Comparison of ENCODE assay signal across 8 cellular contexts in genomic region chr14:94025720-94026119, GRCh38. TPM values are rescaled to one million over a fixed set of nuclear protein-coding genes. Genes with fewer than 3 reads are reported as not detected.
DNase-seq lines count a peak whose midpoint lies in the region; ATAC-seq and TF ChIP-seq lines count a peak whose summit lies in the region.
"Had no signal": no experiment of that assay in that cellular context is flagged by ENCODE, and none has a peak within 500 bp of the region (broad histone marks: within the 10 kb centered on the region; RNA-seq: fewer than 3 reads in every experiment).

No MANE protein-coding gene starts in this region.

- no peak overlapping the region for H3K27ac Mint-ChIP-seq in activated naive CD4-positive, alpha-beta T cell treated with anti-CD3 and anti-CD28 coated beads, Interleukin-2, amount 50 U/mL, for 24 hours

- no peaks in the 10 kb centered on the region for H3K36me3 ChIP-seq in thymus (ENCODE audit: control insufficient read depth, insufficient read depth)
- H3K36me3 ChIP-seq: SJCRH30 had no signal

- H3K4me3 ChIP-seq in fibroblast of mammary gland (ENCODE audit: control insufficient read depth, low read depth, low read length) (peak overlapping the region; percentile 46), thymus (ENCODE audit: low read length) (peak overlapping the region; percentile 56)

- H3K27me3 Mint-ChIP-seq in activated naive CD4-positive, alpha-beta T cell treated with anti-CD3 and anti-CD28 coated beads, Interleukin-2, amount 50 U/mL, for 24 hours: no peaks in the 10 kb centered on the region

- H3K9me3 ChIP-seq in thymus (ENCODE audit: control insufficient read depth): no peaks in the 10 kb centered on the region
- H3K9me3 ChIP-seq: SJCRH30 had no signal

- peaks cover 13% of the 10 kb centered on the region for H3K4me1 Mint-ChIP-seq in activated naive CD4-positive, alpha-beta T cell treated with anti-CD3 and anti-CD28 coated beads, Interleukin-2, amount 50 U/mL, for 24 hours

- H3K36me3 Mint-ChIP-seq in activated naive CD4-positive, alpha-beta T cell treated with anti-CD3 and anti-CD28 coated beads, Interleukin-2, amount 50 U/mL, for 24 hours: no peaks in the 10 kb centered on the region

- no peaks in the 10 kb centered on the region for H3K27me3 ChIP-seq in thymus (ENCODE audit: control insufficient read depth, insufficient read depth)

- 72% methylated on average over 6 of the region's 6 CpGs for WGBS in thymus

- TF ChIP-seq CTCF in fibroblast of mammary gland (conservative IDR thresholded peaks at IDR 0.05; ENCODE audit: control insufficient read depth, insufficient read depth, low read depth, low read length): no peak

- H3K4me3 Mint-ChIP-seq in activated naive CD4-positive, alpha-beta T cell treated with anti-CD3 and anti-CD28 coated beads, Interleukin-2, amount 50 U/mL, for 24 hours: peak overlapping the region; percentile 85

- no peaks in the 10 kb centered on the region for H3K4me1 ChIP-seq in thymus (ENCODE audit: control insufficient read depth, insufficient read depth, low read length)
- H3K4me1 ChIP-seq: SJCRH30 had no signal

- DNase-seq in activated naive CD4-positive, alpha-beta T cell (lab: John Stamatoyannopoulos, UW): no peak
- DNase-seq in fibroblast of mammary gland (ENCODE audit: low read depth) (no peak), dermis blood vessel endothelial cell (no peak)

- H3K27ac ChIP-seq in thymus (ENCODE audit: low read depth): no peak overlapping the region
- H3K27ac ChIP-seq: SJCRH30 had no signal

- no peak for ATAC-seq in HG03196 (IDR thresholded peaks at IDR 0.05; ENCODE audit: unreplicated experiment)

- no peaks in the 10 kb centered on the region for H3K9me3 Mint-ChIP-seq in activated naive CD4-positive, alpha-beta T cell treated with anti-CD3 and anti-CD28 coated beads, Interleukin-2, amount 50 U/mL, for 24 hours

RNA-seq across cellular contexts. Expression of gene OTUB2, which starts 0.4 kb away (rescaled TPM):
- polyA plus RNA-seq in thymus: 0.27 TPM
- 0.68 and 0.84 TPM in 2 replicates for total RNA-seq in dermis blood vessel endothelial cell

RNA-seq across cellular contexts. Expression of gene CCDC197, which starts 28.6 kb away (rescaled TPM):
- polyA plus RNA-seq in thymus: not detected
- total RNA-seq in dermis blood vessel endothelial cell: not detected in 2 replicates
- total RNA-seq: SJCRH30, temporal lobe had no signal

RNA-seq across cellular contexts. Expression of gene ASB2, which starts 49.4 kb away (rescaled TPM):
- polyA plus RNA-seq in thymus: 2.6 TPM
- total RNA-seq in dermis blood vessel endothelial cell: 0.05 TPM in 1 of 2 replicates, not detected in the other
- total RNA-seq: temporal lobe had no signal

RNA-seq across cellular contexts. Expression of gene DDX24, which starts 55.3 kb away (rescaled TPM):
- polyA plus RNA-seq in thymus: 103 TPM
- total RNA-seq in dermis blood vessel endothelial cell: 108 and 135 TPM in 2 replicates

RNA-seq across cellular contexts. Expression of gene IFI27L1, which starts 55.4 kb away (rescaled TPM):
- polyA plus RNA-seq in thymus: 16.7 TPM
- total RNA-seq in dermis blood vessel endothelial cell: 7.3 and 14.0 TPM in 2 replicates
